8 cellular contexts compared by ENCODE assay signal in the genomic region with DNA sequence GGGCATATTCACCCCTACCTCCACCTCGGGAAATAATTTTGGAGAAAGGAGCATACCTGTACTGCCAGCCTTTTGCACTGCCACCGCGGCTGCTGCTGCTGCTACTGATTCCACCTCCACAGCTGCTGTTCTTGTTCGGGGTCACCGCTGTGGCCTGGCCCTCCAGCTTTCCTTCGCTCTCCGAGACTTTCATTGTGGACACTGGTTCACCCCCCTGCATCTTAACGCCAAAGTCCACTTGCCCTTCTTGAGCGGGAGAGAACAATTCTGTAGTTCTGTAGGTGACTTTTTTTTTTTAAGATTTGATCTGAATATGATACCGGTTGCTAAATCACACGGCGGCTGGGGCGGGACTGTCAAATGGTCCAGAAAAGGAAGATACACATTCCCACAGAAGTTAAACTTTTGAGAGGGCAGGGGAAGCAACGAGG. TPM values are rescaled to one million over a fixed set of nuclear protein-coding genes. Genes with fewer than 3 reads are reported as not detected.
A peak's percentile ranks its signal among the peaks of the same experiment; 100 is the strongest.
DNase-seq lines count a peak whose midpoint lies in the region; ATAC-seq, FAIRE-seq and TF ChIP-seq lines count a peak whose summit lies in the region.

No MANE protein-coding gene starts in this region.

- no peak for DNase-seq in CD14-positive monocyte (ENCODE audit: low spot score)
- peak; percentile 23 for DNase-seq in activated naive CD8-positive, alpha-beta T cell treated with anti-CD3 and anti-CD28 coated beads, Interleukin-2, amount 50 U/mL, for 24 hours
- DNase-seq in stimulated activated CD4-positive, alpha-beta T cell treated with anti-CD3 and anti-CD28 coated beads, Interleukin-4, amount 100 ng/mL, for 1 hour: peak; percentile 9
- DNase-seq in GM12891 (ENCODE audit: insufficient read length, low spot score): no peak
- no peak for DNase-seq in GM13977 (ENCODE audit: low spot score)

- peaks cover 0 to 7% (median 0%) of the 10 kb centered on the region in 7 donors for H3K9me3 Mint-ChIP-seq in CD14-positive monocyte
- H3K9me3 Mint-ChIP-seq in activated naive CD8-positive, alpha-beta T cell treated with anti-CD3 and anti-CD28 coated beads, Interleukin-2, amount 50 U/mL, for 24 hours: no peaks in the 10 kb centered on the region

- TF ChIP-seq CTCF in CD14-positive monocyte (IDR thresholded peaks at IDR 0.05) (no peak), GM13977 (IDR thresholded peaks at IDR 0.05; ENCODE audit: extremely low read depth, insufficient read depth, missing control alignments) (no peak)

- H3K27ac Mint-ChIP-seq in CD14-positive monocyte: peak overlapping the region; percentile 94 to 99 (median 97)
- peak overlapping the region; percentile 91 for H3K27ac Mint-ChIP-seq in activated naive CD8-positive, alpha-beta T cell treated with anti-CD3 and anti-CD28 coated beads, Interleukin-2, amount 50 U/mL, for 24 hours

- ATAC-seq in HG03378 (IDR thresholded peaks at IDR 0.05; ENCODE audit: unreplicated experiment): peak; percentile 14
- no peak for ATAC-seq in activated naive CD8-positive, alpha-beta T cell treated with anti-CD3 and anti-CD28 coated beads, Interleukin-2, amount 50 U/mL, for 24 hours
- no peak for ATAC-seq in HG02885 (IDR thresholded peaks at IDR 0.05; ENCODE audit: poor library complexity, unreplicated experiment)

- peaks cover 34% of the 10 kb centered on the region for H3K4me1 Mint-ChIP-seq in CD14-positive monocyte
- H3K4me1 Mint-ChIP-seq in activated naive CD8-positive, alpha-beta T cell treated with anti-CD3 and anti-CD28 coated beads, Interleukin-2, amount 50 U/mL, for 24 hours: peaks cover 44% of the 10 kb centered on the region

- peaks cover 0 to 3% (median 1%) of the 10 kb centered on the region in 3 donors for H3K27me3 Mint-ChIP-seq in CD14-positive monocyte (ENCODE audit: low read depth in 3 of 3)
- H3K27me3 Mint-ChIP-seq in activated naive CD8-positive, alpha-beta T cell treated with anti-CD3 and anti-CD28 coated beads, Interleukin-2, amount 50 U/mL, for 24 hours: no peaks in the 10 kb centered on the region

- H3K4me3 Mint-ChIP-seq in CD14-positive monocyte: peak overlapping the region; percentile 96 to 99
- peak overlapping the region; percentile 100 for H3K4me3 Mint-ChIP-seq in activated naive CD8-positive, alpha-beta T cell treated with anti-CD3 and anti-CD28 coated beads, Interleukin-2, amount 50 U/mL, for 24 hours

- in situ Hi-C loops in GM13977 (cut with MboI; ENCODE audit: low pct_unique_long_range_greater_than_20kb, low sequenced_read_pairs, unreplicated experiment): no loop called here

- peaks cover 10 to 23% of the 10 kb centered on the region in 2 donors for H3K36me3 Mint-ChIP-seq in CD14-positive monocyte
- H3K36me3 Mint-ChIP-seq in activated naive CD8-positive, alpha-beta T cell treated with anti-CD3 and anti-CD28 coated beads, Interleukin-2, amount 50 U/mL, for 24 hours (ENCODE audit: low read depth): peaks cover 7% of the 10 kb centered on the region

- TF ChIP-seq POLR2A in GM12891 (IDR thresholded peaks at IDR 0.05; ENCODE audit: low read depth, low read length): no peak

- FAIRE-seq in GM12891 (lab: Jason Lieb, UNC): no peak

- intact Hi-C loops in CD14-positive monocyte (cut with micrococcal nuclease): loop anchor here (1.0 to 5.0 kb wide), 3 partner anchors 38 to 323 kb away; no protein-coding TSS in a partner anchor

- peaks cover 2% of the 10 kb centered on the region for H3K9me3 ChIP-seq in iPS-18c (ENCODE audit: control insufficient read depth, insufficient read depth, low read length)

- H3K4me3 ChIP-seq in iPS-18c (ENCODE audit: insufficient read depth, low read depth, low read length): peak overlapping the region; percentile 84

TF ChIP-seq in GM12891, 5 proteins besides CTCF, POLR2A, EP300 and RAD21:
- TF ChIP-seq SPI1 (IDR thresholded peaks at IDR 0.05; ENCODE audit: low read depth, low read length) (no peak), PAX5 (IDR thresholded peaks at IDR 0.05; ENCODE audit: insufficient read depth, low read length, severe bottlenecking) (no peak), POU2F2 (IDR thresholded peaks at IDR 0.05; ENCODE audit: low read depth, low read length) (no peak), TAF1 (IDR thresholded peaks at IDR 0.05; ENCODE audit: low read depth, low read length) (no peak), POLR2AphosphoS5 (IDR thresholded peaks at IDR 0.05; ENCODE audit: low read depth, low read length) (no peak)

RNA-seq across cellular contexts. Expression of gene OSBPL11, which starts 0.7 kb away (rescaled TPM):
- 10 to 100 TPM; 23.7 to 34.4 TPM for polyA plus RNA-seq in CD14-positive monocyte
- 4.8 TPM for polyA plus RNA-seq in GM12891 (2012; ENCODE audit: low read depth, missing spikeins)

Comparison
In these comparisons a context has a peak if more than half of its experiments do, and no peak if none do; other contexts are left out.
1. DNase-seq: peak in activated naive CD8-positive, alpha-beta T cell treated with anti-CD3 and anti-CD28 coated beads, Interleukin-2, amount 50 U/mL, for 24 hours (single experiment) and stimulated activated CD4-positive, alpha-beta T cell treated with anti-CD3 and anti-CD28 coated beads, Interleukin-4, amount 100 ng/mL, for 1 hour (single experiment); none in CD14-positive monocyte (single experiment), GM12891 (single experiment) and GM13977 (single experiment).